In the genomic region with DNA sequence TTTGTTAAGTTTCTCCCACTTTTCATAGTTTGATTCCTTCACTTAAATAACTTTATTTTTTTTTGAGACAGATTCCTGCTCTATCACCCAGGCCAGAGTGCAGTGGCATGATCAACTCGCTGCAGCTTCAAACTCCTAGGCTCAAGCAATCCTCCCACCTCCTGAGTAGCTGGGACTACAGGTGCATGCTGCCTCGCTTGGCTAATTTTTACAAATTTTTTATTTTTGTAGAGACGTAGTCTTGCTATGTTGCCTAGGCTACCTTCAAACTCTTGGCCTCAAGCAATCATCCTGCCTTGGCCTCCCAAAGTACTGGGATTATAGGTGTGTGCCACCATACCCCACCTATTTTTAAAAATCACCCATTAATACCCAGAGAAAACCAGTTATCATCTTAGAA, we compare ENCODE assay signal across 21 cellular contexts. TPM values are rescaled to one million over a fixed set of nuclear protein-coding genes. Genes with fewer than 3 reads are reported as not detected.
DNase-seq lines count a peak whose midpoint lies in the region; ATAC-seq, FAIRE-seq and TF ChIP-seq lines count a peak whose summit lies in the region.
"Had no signal": no experiment of that assay in that cellular context is flagged by ENCODE, and none has a peak within 500 bp of the region (broad histone marks: within the 10 kb centered on the region; RNA-seq: fewer than 3 reads in every experiment).

No MANE protein-coding gene starts in this region.

- intact Hi-C loops in CD14-positive monocyte (cut with micrococcal nuclease) = no loop called here

- H3K36me3 ChIP-seq in Karpas-422 (ENCODE audit: insufficient read depth, low read length) = peaks cover 29% of the 10 kb centered on the region
- H3K36me3 ChIP-seq: esophagus squamous epithelium had no signal

- H3K36me3 Mint-ChIP-seq in CD14-positive monocyte = peaks cover 63 to 75% of the 10 kb centered on the region in 2 donors
- peaks cover 24% of the 10 kb centered on the region for H3K36me3 Mint-ChIP-seq in central memory CD8-positive, alpha-beta T cell (ENCODE audit: insufficient read depth)

- no peaks in the 10 kb centered on the region for H3K9me2 ChIP-seq in Karpas-422 (replicated peaks; ENCODE audit: insufficient read depth, low read length)

- no peaks in the 10 kb centered on the region for H3K9me3 Mint-ChIP-seq in CD14-positive monocyte
- no peaks in the 10 kb centered on the region for H3K9me3 Mint-ChIP-seq in central memory CD8-positive, alpha-beta T cell

- no peaks in the 10 kb centered on the region for H3K9me3 ChIP-seq in Karpas-422 (ENCODE audit: low read length)
- H3K9me3 ChIP-seq: esophagus squamous epithelium had no signal

- H3K4me3 Mint-ChIP-seq in CD14-positive monocyte = no peak overlapping the region
- H3K4me3 Mint-ChIP-seq in central memory CD8-positive, alpha-beta T cell = no peak overlapping the region

- H4K20me1 ChIP-seq in Karpas-422 (ENCODE audit: insufficient read depth, low read depth, low read length) = no peaks in the 10 kb centered on the region

- TF ChIP-seq CTCF in CD14-positive monocyte (IDR thresholded peaks at IDR 0.05) = no peak

- no peak for ATAC-seq in central memory CD8-positive, alpha-beta T cell (replicated peaks; ENCODE audit: extremely low read depth, poor library complexity, severe bottlenecking)
- ATAC-seq in GM19035 (IDR thresholded peaks at IDR 0.05; ENCODE audit: unreplicated experiment) (no peak), GM19452 (IDR thresholded peaks at IDR 0.05; ENCODE audit: unreplicated experiment) (no peak)

- H3K4me2 ChIP-seq in Karpas-422 (ENCODE audit: low read depth, low read length, poor library complexity, severe bottlenecking) = peak overlapping the region; percentile 71

- FAIRE-seq in GM18507 (lab: Jason Lieb, UNC) = peak; percentile 65
- FAIRE-seq: H1, keratinocyte had no signal

- H3K4me1 Mint-ChIP-seq in CD14-positive monocyte = peaks cover 49% of the 10 kb centered on the region
- peaks cover 83% of the 10 kb centered on the region for H3K4me1 Mint-ChIP-seq in central memory CD8-positive, alpha-beta T cell

- peak overlapping the region; percentile 25; the same call in 1 of the 2 replicates for H3K4me3 ChIP-seq in Karpas-422 (ENCODE audit: low read length)
- H3K4me3 ChIP-seq: esophagus squamous epithelium had no signal

- DNase-seq in CD14-positive monocyte (ENCODE audit: low spot score) (no peak), GM18507 (ENCODE audit: extremely low spot score, insufficient read length, low read depth) (no peak), Karpas-422 (peak; percentile 89), NCI-H345 treated with DMSO at 0.1 percent for 48 hours (lab: John Stamatoyannopoulos, UW; ENCODE audit: unreplicated experiment) (no peak), GOT3 (lab: John Stamatoyannopoulos, UW) (no peak)
- no peak for DNase-seq in central memory CD8-positive, alpha-beta T cell (ENCODE audit: low spot score in 2 of 2)
- DNase-seq: activated CD4-positive, alpha-beta T cell treated with anti-CD3 and anti-CD28 coated beads for 4 hours; activated gamma-delta T cell treated with Interleukin-2 at 50 U/mL for 16 hours; esophagus squamous epithelium; head of caudate nucleus; IMR-90; mesenchymal stem cell; NCI-H1048; NK-92 treated with Interleukin-12 subunit alpha and Interleukin-12 subunit beta, amount 100 ng/mL, for 24 hours; retina; SHP77; T-helper 9 cell had no signal

- H2AFZ ChIP-seq in Karpas-422 (ENCODE audit: low read length) = no peak overlapping the region

- peak overlapping the region; percentile 74 for H3K9ac ChIP-seq in Karpas-422 (ENCODE audit: low read length)

- H3K79me2 ChIP-seq in Karpas-422 (ENCODE audit: low read length) = peaks cover 67% of the 10 kb centered on the region

- peaks cover 0 to 1% (median 0%) of the 10 kb centered on the region in 3 donors for H3K27me3 Mint-ChIP-seq in CD14-positive monocyte (ENCODE audit: low read depth in 3 of 3)
- H3K27me3 Mint-ChIP-seq in central memory CD8-positive, alpha-beta T cell = no peaks in the 10 kb centered on the region

- peak overlapping the region in 5 of 7 donors; percentile 2 to 60 (median 25) for H3K27ac Mint-ChIP-seq in CD14-positive monocyte
- peak overlapping the region; percentile 95 for H3K27ac Mint-ChIP-seq in central memory CD8-positive, alpha-beta T cell (ENCODE audit: low read depth)

- H3K27ac ChIP-seq in Karpas-422 (ENCODE audit: low read length) = peak overlapping the region; percentile 99
- H3K27ac ChIP-seq: esophagus squamous epithelium had no signal

- no peaks in the 10 kb centered on the region for H3K27me3 ChIP-seq in Karpas-422 (ENCODE audit: low read length)
- H3K27me3 ChIP-seq: esophagus squamous epithelium had no signal

- peaks cover 99% of the 10 kb centered on the region for H3K4me1 ChIP-seq in Karpas-422 (ENCODE audit: low read length)

RNA-seq across cellular contexts. Expression of gene WIPF1, which starts 14.2 kb away (rescaled TPM):
- polyA plus RNA-seq in CD14-positive monocyte = 10 to 100 TPM; 43.9 to 74.3 TPM
- 46.8 and 62.6 TPM in 2 replicates for total RNA-seq in Karpas-422 (2014; rRNA removed; shearing (Covaris generic); ENCODE audit: low replicate concordance)
